In the genomic region with DNA sequence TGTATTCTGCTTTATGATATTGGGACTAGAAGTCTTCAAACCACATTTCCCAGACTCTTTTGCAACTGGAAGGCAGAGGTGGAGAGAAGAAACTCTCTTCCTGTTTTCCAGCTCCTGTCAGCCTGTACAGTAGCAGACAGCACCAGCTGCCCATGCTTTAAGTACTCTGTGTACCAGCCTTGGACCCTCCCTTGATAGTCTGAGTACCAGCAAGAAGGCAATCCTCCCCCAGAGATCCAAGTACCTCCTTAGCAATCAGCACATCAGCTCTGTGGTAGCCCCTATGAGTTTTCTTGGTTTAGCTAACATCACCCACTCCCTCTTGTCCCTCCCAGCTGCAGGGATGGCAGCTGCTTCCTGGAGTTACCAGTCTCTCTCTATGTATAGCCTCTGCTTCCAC, we compare ENCODE assay signal across 18 cellular contexts. TPM values are rescaled to one million over a fixed set of nuclear protein-coding genes. Genes with fewer than 3 reads are reported as not detected.
A peak's percentile ranks its signal among the peaks of the same experiment; 100 is the strongest.
DNase-seq lines count a peak whose midpoint lies in the region; ATAC-seq and TF ChIP-seq lines count a peak whose summit lies in the region.
"Had no signal": no experiment of that assay in that cellular context is flagged by ENCODE, and none has a peak within 500 bp of the region (broad histone marks: within the 10 kb centered on the region; RNA-seq: fewer than 3 reads in every experiment).

No MANE protein-coding gene starts in this region.

- no peak overlapping the region for H3K9ac ChIP-seq in PC-3 (ENCODE audit: low read length)
- H3K9ac ChIP-seq: BLaER1 had no signal

- intact Hi-C loops in left ventricle myocardium superior (cut with micrococcal nuclease): no loop called here
- intact Hi-C loops in PC-3 (cut with micrococcal nuclease): no loop called here

- no peaks in the 10 kb centered on the region for H3K9me2 ChIP-seq in PC-3 (replicated peaks; ENCODE audit: low read length)

- H3K36me3 ChIP-seq in right atrium auricular region (no peaks in the 10 kb centered on the region), PC-3 (ENCODE audit: low read depth, low read length) (no peaks in the 10 kb centered on the region)
- H3K36me3 ChIP-seq: BLaER1, HAP-1 had no signal

- CTCF ChIA-PET in PC-3 (lab: Charles Lee): no interaction called here

- H2AFZ ChIP-seq in PC-3 (ENCODE audit: low read length): no peak overlapping the region

- BruUV-seq in PC-3 (replicated peaks; lab: Mats Ljungman, UMichigan): no TSS peak

- H3K79me2 ChIP-seq in PC-3 (ENCODE audit: low read length): no peaks in the 10 kb centered on the region

- H3K9me3 ChIP-seq in right atrium auricular region: no peaks in the 10 kb centered on the region
- H3K9me3 ChIP-seq in PC-3 (ENCODE audit: low read length): 0 out of 2 replicates have a peak, but pooled peaks cover 13% of the 10 kb centered on the region
- H3K9me3 ChIP-seq: BLaER1, HAP-1 had no signal

- peaks cover 0 to 7% of the 10 kb centered on the region in 2 donors for H3K4me1 ChIP-seq in right atrium auricular region
- no peaks in the 10 kb centered on the region for H3K4me1 ChIP-seq in PC-3 (ENCODE audit: insufficient read depth, low read length)
- H3K4me1 ChIP-seq: HAP-1 had no signal

- peak; percentile 38 for DNase-seq in DMS53 (lab: John Stamatoyannopoulos, UW)
- no peak for DNase-seq in DMS53 treated with DMSO at 0.1 percent for 48 hours (lab: John Stamatoyannopoulos, UW; ENCODE audit: unreplicated experiment)
- no peak for DNase-seq in left ventricle myocardium superior
- no peak for DNase-seq in right atrium auricular region (ENCODE audit: low spot score)
- peak; percentile 27 for DNase-seq in amniotic epithelial cell (ENCODE audit: low read depth)
- no peak for DNase-seq in PC-3
- DNase-seq in AG08395 (ENCODE audit: low spot score): no peak
- DNase-seq: AML-193; Calu3; CD4-positive, CD25-positive, alpha-beta regulatory T cell; DMS 273 treated with DMSO at 0.1 percent for 48 hours; DMS79 treated with DMSO at 0.1 percent for 48 hours; EL had no signal

- no peak overlapping the region for H3K4me3 ChIP-seq in right atrium auricular region
- no peak overlapping the region for H3K4me3 ChIP-seq in PC-3 (ENCODE audit: low read length)
- H3K4me3 ChIP-seq: BLaER1, HAP-1 had no signal

- no peaks in the 10 kb centered on the region for H4K20me1 ChIP-seq in PC-3 (ENCODE audit: low read length)
- H4K20me1 ChIP-seq: BLaER1 had no signal

- no peak overlapping the region for H3K4me2 ChIP-seq in PC-3 (ENCODE audit: low read length)
- H3K4me2 ChIP-seq: BLaER1 had no signal

- H3K27me3 ChIP-seq in right atrium auricular region (no peaks in the 10 kb centered on the region), PC-3 (ENCODE audit: low read length) (no peaks in the 10 kb centered on the region)
- H3K27me3 ChIP-seq: BLaER1 had no signal

- no peaks in the 10 kb centered on the region for H3F3A ChIP-seq in PC-3 (ENCODE audit: low read length, unreplicated experiment)

- TF ChIP-seq CTCF in right atrium auricular region (IDR thresholded peaks at IDR 0.05) (no peak), PC-3 (conservative IDR thresholded peaks at IDR 0.05; ENCODE audit: low read depth, low read length) (no peak)

- no peak overlapping the region for H3K27ac ChIP-seq in right atrium auricular region
- H3K27ac ChIP-seq in PC-3 (ENCODE audit: low read length): no peak overlapping the region
- H3K27ac ChIP-seq: 22Rv1, BLaER1, HL-60 had no signal

- ATAC-seq in left ventricle myocardium superior: peak; percentile 20
- no peak for ATAC-seq in PC-3
- no peak for ATAC-seq in HG02938 (IDR thresholded peaks at IDR 0.05; ENCODE audit: unreplicated experiment)

- POLR2A ChIA-PET in PC-3 (lab: Charles Lee; ENCODE audit: unreplicated experiment): no interaction called here

RNA-seq across cellular contexts. Expression of gene STXBP6, which starts 56.3 kb away (rescaled TPM):
- 43.5 TPM for total RNA-seq in left ventricle myocardium superior
- total RNA-seq in right atrium auricular region: 10 to 100 TPM; 13.5 to 20.2 TPM
- total RNA-seq in PC-3 (2014; rRNA removed): 0.40 TPM in 1 of 2 replicates, not detected in the other
- total RNA-seq: CD4-positive, CD25-positive, alpha-beta regulatory T cell had no signal

Comparison
In these comparisons a context has a peak if more than half of its experiments do, and no peak if none do; other contexts are left out.
1. DNase-seq: peak in DMS53 (single experiment) and amniotic epithelial cell (single experiment); none in DMS53 treated with DMSO at 0.1 percent for 48 hours (single experiment), left ventricle myocardium superior (single experiment), right atrium auricular region (single experiment), PC-3 (single experiment) and AG08395 (single experiment).
2. RNA of gene STXBP6, which starts 56.3 kb away (total RNA-seq): 43.5 TPM in left ventricle myocardium superior (single experiment) and 13.5 to 20.2 TPM in right atrium auricular region; 0.40 TPM in PC-3; every median in the first group is over 10 times any median in the second.